In the genomic region with DNA sequence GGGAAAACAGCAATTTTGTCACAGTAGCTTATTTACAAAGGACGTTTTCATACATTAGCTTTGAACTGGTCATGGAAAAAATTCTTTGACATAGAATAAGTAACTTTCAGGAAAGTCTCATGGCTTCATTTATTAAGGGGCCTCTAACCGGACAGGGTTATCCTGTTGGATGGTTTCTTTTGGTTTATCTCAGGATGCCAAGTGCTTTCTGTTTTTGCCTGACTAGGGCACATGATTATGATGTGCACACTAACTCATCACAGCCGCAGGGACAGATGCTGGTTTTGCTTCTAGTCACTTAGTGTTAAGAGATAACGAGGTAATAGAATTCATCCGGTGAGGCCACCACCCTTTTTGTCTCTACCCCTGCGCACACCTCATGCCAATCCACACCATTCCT, we compare ENCODE assay signal across 29 cellular contexts.
"Had no signal": no experiment of that assay in that cellular context is flagged by ENCODE, and none has a peak within 500 bp of the region (broad histone marks: within the 10 kb centered on the region; RNA-seq: fewer than 3 reads in every experiment).

No MANE protein-coding gene starts in this region.

- H3K36me3 Mint-ChIP-seq: activated CD4-positive, alpha-beta memory T cell treated with anti-CD3 and anti-CD28 coated beads for 36 hours; activated naive CD4-positive, alpha-beta T cell treated with anti-CD3 and anti-CD28 coated beads, Interleukin-2, amount 10 ng/mL, durations not matched to agents 7 days and 5 days had no signal

- H3K27ac ChIP-seq: brain microvascular endothelial cell, cardiac muscle cell, SJSA1 had no signal

- H3K9me3 Mint-ChIP-seq: activated CD4-positive, alpha-beta memory T cell treated with anti-CD3 and anti-CD28 coated beads for 36 hours; dendritic cell treated with granulocyte-macrophage colony-stimulating factor and Interleukin-4, amounts not matched to agents 40 ng/mL and 50 ng/mL, for 4 days had no signal

- ATAC-seq: PC-3, WTC11 had no signal

- H3K27ac Mint-ChIP-seq: activated CD4-positive, alpha-beta memory T cell treated with anti-CD3 and anti-CD28 coated beads for 36 hours; activated CD4-positive, alpha-beta T cell treated with anti-CD3 and anti-CD28 coated beads, Interleukin-2, amount 10 ng/mL, durations not matched to agents 7 days and 5 days; activated naive CD4-positive, alpha-beta T cell treated with anti-CD3 and anti-CD28 coated beads, Interleukin-2, amount 10 ng/mL, durations not matched to agents 7 days and 5 days; activated T-helper 2 cell treated with anti-CD3 and anti-CD28 coated beads, Interferon-gamma antibody, Interleukin-2, Interleukin-4, amounts not matched to agents 10 μg/mL and 5 μg/mL and 100 μg/mL, durations not matched to agents 14 hours and 24 hours and 36 hours; dendritic cell treated with granulocyte-macrophage colony-stimulating factor and Interleukin-4, amounts not matched to agents 40 ng/mL and 50 ng/mL, for 4 days; WTC11 had no signal

- H3K9me3 ChIP-seq: SJSA1 had no signal

- H3K36me3 ChIP-seq: brain microvascular endothelial cell, cardiac muscle cell, SJSA1 had no signal

- H3K27me3 ChIP-seq: brain microvascular endothelial cell, cardiac muscle cell had no signal

- DNase-seq: activated CD4-positive, alpha-beta memory T cell treated with anti-CD3 and anti-CD28 coated beads for 36 hours; activated CD4-positive, alpha-beta T cell treated with anti-CD3 and anti-CD28 coated beads, Interleukin-2, amount 10 ng/mL, durations not matched to agents 7 days and 5 days; activated CD4-positive, CD25-positive, alpha-beta regulatory T cell treated with anti-CD3 and anti-CD28 coated beads, Interleukin-2, amount 50 U/mL, for 72 hours; activated CD8-positive, alpha-beta memory T cell treated with anti-CD3 and anti-CD28 coated beads for 24 hours; activated gamma-delta T cell treated with Interleukin-2 at 50 U/mL for 16 hours; activated naive CD4-positive, alpha-beta T cell treated with anti-CD3 and anti-CD28 coated beads, Interleukin-2, amount 10 ng/mL, durations not matched to agents 7 days and 5 days; activated T-cell treated with anti-CD3 and anti-CD28 coated beads, Interleukin-2, amount 50 U/mL, for 48 hours; amygdala; brain microvascular endothelial cell; cerebellar nuclear complex; IMR-90; Kasumi-1; KBM-7; NCI-H1048; NCI-H1417; NCI-H1694; NCI-H2081; NCI-H2227 treated with DMSO at 0.1 percent for 48 hours; NCI-H446 treated with DMSO at 0.1 percent for 48 hours; NCI-H524 treated with DMSO at 0.1 percent for 48 hours; NCI-H748 treated with DMSO at 0.1 percent for 48 hours; PC-3; SHP77; T-helper 1 cell had no signal

- H3K4me1 ChIP-seq: SJSA1 had no signal

- H3K4me3 Mint-ChIP-seq: activated CD4-positive, alpha-beta memory T cell treated with anti-CD3 and anti-CD28 coated beads for 36 hours; activated CD4-positive, alpha-beta T cell treated with anti-CD3 and anti-CD28 coated beads, Interleukin-2, amount 10 ng/mL, durations not matched to agents 7 days and 5 days; activated naive CD4-positive, alpha-beta T cell treated with anti-CD3 and anti-CD28 coated beads, Interleukin-2, amount 10 ng/mL, durations not matched to agents 7 days and 5 days; dendritic cell treated with granulocyte-macrophage colony-stimulating factor and Interleukin-4, amounts not matched to agents 40 ng/mL and 50 ng/mL, for 4 days; WTC11 had no signal

- H3K27me3 Mint-ChIP-seq: activated CD4-positive, alpha-beta memory T cell treated with anti-CD3 and anti-CD28 coated beads for 36 hours had no signal

- H3K4me3 ChIP-seq: cardiac muscle cell, SJSA1 had no signal
